19 cellular contexts compared by ENCODE assay signal in genomic region chr3:43537206-43537605, GRCh38.
DNase-seq lines count a peak whose midpoint lies in the region; ATAC-seq, FAIRE-seq and TF ChIP-seq lines count a peak whose summit lies in the region.
"Had no signal": no experiment of that assay in that cellular context is flagged by ENCODE, and none has a peak within 500 bp of the region (broad histone marks: within the 10 kb centered on the region; RNA-seq: fewer than 3 reads in every experiment).

No MANE protein-coding gene starts in this region.

- no peaks in the 10 kb centered on the region for H3K9me3 ChIP-seq in WERI-Rb-1 (ENCODE audit: severe bottlenecking)
- H3K9me3 ChIP-seq: Caco-2, HAP-1, SJSA1 had no signal

- no peaks in the 10 kb centered on the region for H3K9me3 Mint-ChIP-seq in neural crest cell
- H3K9me3 Mint-ChIP-seq: T-helper 2 cell treated with Interferon-gamma antibody and Interleukin-4, amounts not matched to agents 5 μg/mL and 100 μg/mL, for 36 hours had no signal

- no peaks in the 10 kb centered on the region for H3K36me3 ChIP-seq in WERI-Rb-1
- H3K36me3 ChIP-seq: HAP-1, SJSA1 had no signal

- FAIRE-seq in GM19239 (lab: Jason Lieb, UNC) (peak; percentile 18), D721Med (lab: Jason Lieb, UNC) (no peak)

- TF ChIP-seq CTCF in WERI-Rb-1 (IDR thresholded peaks at IDR 0.05; ENCODE audit: low read depth, low read length) (no peak), neural crest cell (conservative IDR thresholded peaks at IDR 0.05) (no peak), D721Med (IDR thresholded peaks at IDR 0.05; ENCODE audit: insufficient read depth, missing control alignments) (no peak)

- H3K4me1 Mint-ChIP-seq in neural crest cell: no peaks in the 10 kb centered on the region
- H3K4me1 Mint-ChIP-seq: B cell had no signal

- no peak for DNase-seq in GM19239 (ENCODE audit: insufficient read length, low spot score)
- DNase-seq in NCI-H2171 (lab: John Stamatoyannopoulos, UW): peak; percentile 35
- peak; percentile 12 for DNase-seq in WERI-Rb-1
- DNase-seq in neural crest cell (ENCODE audit: low read depth, low spot score): no peak
- DNase-seq in NCI-H2029 treated with DMSO at 0.1 percent for 48 hours (lab: John Stamatoyannopoulos, UW): no peak
- DNase-seq in D721Med (ENCODE audit: insufficient read length, low spot score): no peak
- DNase-seq: ACHN; Caco-2; CD4-positive, CD25-positive, alpha-beta regulatory T cell; DMS79; KBM-7; MV-4-11; NCI-H1436 treated with DMSO at 0.1 percent for 48 hours; NCI-H748 treated with DMSO at 0.1 percent for 48 hours had no signal

- no peaks in the 10 kb centered on the region for H3K27me3 Mint-ChIP-seq in neural crest cell (ENCODE audit: low read depth)
- H3K27me3 Mint-ChIP-seq: B cell; CD4-positive, CD25-positive, alpha-beta regulatory T cell had no signal

- H3K4me3 ChIP-seq in WERI-Rb-1 (ENCODE audit: low read depth, low read length): no peak overlapping the region
- H3K4me3 ChIP-seq: HAP-1, SJSA1 had no signal

- no peak for ATAC-seq in GM18520 (IDR thresholded peaks at IDR 0.05; ENCODE audit: unreplicated experiment)

- no peaks in the 10 kb centered on the region for H3K27me3 ChIP-seq in WERI-Rb-1 (ENCODE audit: insufficient read depth, low read depth, severe bottlenecking)
- H3K27me3 ChIP-seq: SJSA1 had no signal

- no peak overlapping the region for H3K4me3 Mint-ChIP-seq in neural crest cell
- H3K4me3 Mint-ChIP-seq: B cell; CD4-positive, CD25-positive, alpha-beta regulatory T cell; T-helper 2 cell treated with Interferon-gamma antibody and Interleukin-4, amounts not matched to agents 5 μg/mL and 100 μg/mL, for 36 hours had no signal

- no peaks in the 10 kb centered on the region for H3K36me3 Mint-ChIP-seq in neural crest cell (ENCODE audit: low read depth)

- H3K27ac Mint-ChIP-seq in neural crest cell (ENCODE audit: unreplicated experiment): peak overlapping the region; percentile 16
- H3K27ac Mint-ChIP-seq: B cell; CD4-positive, CD25-positive, alpha-beta regulatory T cell; T-helper 2 cell treated with Interferon-gamma antibody and Interleukin-4, amounts not matched to agents 5 μg/mL and 100 μg/mL, for 36 hours had no signal

- H3K27ac ChIP-seq in WERI-Rb-1: no peak overlapping the region
- H3K27ac ChIP-seq: SJSA1 had no signal

Comparison
In these comparisons a context has a peak if more than half of its experiments do, and no peak if none do; other contexts are left out.
1. DNase-seq: peak in NCI-H2171 (single experiment) and WERI-Rb-1 (single experiment); none in GM19239 (single experiment), neural crest cell (single experiment), NCI-H2029 treated with DMSO at 0.1 percent for 48 hours (single experiment) and D721Med (single experiment).